12 cellular contexts compared by ENCODE assay signal in genomic region chr19:32350492-32350891, GRCh38. TPM values are rescaled to one million over a fixed set of nuclear protein-coding genes. Genes with fewer than 3 reads are reported as not detected.
A peak's percentile ranks its signal among the peaks of the same experiment; 100 is the strongest.
DNase-seq lines count a peak whose midpoint lies in the region; ATAC-seq, FAIRE-seq and TF ChIP-seq lines count a peak whose summit lies in the region.
"Had no signal": no experiment of that assay in that cellular context is flagged by ENCODE, and none has a peak within 500 bp of the region (broad histone marks: within the 10 kb centered on the region; RNA-seq: fewer than 3 reads in every experiment).

No MANE protein-coding gene starts in this region.

- peaks cover 22% of the 10 kb centered on the region for H3K4me1 Mint-ChIP-seq in astrocyte (ENCODE audit: low read depth, unreplicated experiment)

- TF ChIP-seq EP300 in A549 (IDR thresholded peaks at IDR 0.05) = no peak
- TF ChIP-seq EP300 in suprapubic skin (IDR thresholded peaks at IDR 0.05) = no peak

- no peaks in the 10 kb centered on the region for H3K9me3 Mint-ChIP-seq in astrocyte (ENCODE audit: unreplicated experiment)
- H3K9me3 Mint-ChIP-seq: activated naive CD4-positive, alpha-beta T cell treated with anti-CD3 and anti-CD28 coated beads, Interleukin-2, amount 10 ng/mL, durations not matched to agents 7 days and 5 days had no signal

- CTCF ChIA-PET in A549 (lab: Yijun Ruan, JAX) (interaction anchor here (0.6 to 9.0 kb wide), 9 partner anchors 8 to 220 kb away, joined by 3 to 70 read pairs (median 6); partner anchors contain the start of gene DPY19L3), HCT116 (lab: Charles Lee) (no interaction called here)

- H3K9me3 ChIP-seq in A549 (no peaks in the 10 kb centered on the region), HCT116 (ENCODE audit: control insufficient read depth in 1 of 2, insufficient read depth in 1 of 2, low read depth in 1 of 2, low read length in 2 of 2) (no peaks in the 10 kb centered on the region), astrocyte (ENCODE audit: insufficient read depth, low read depth, low read length) (no peaks in the 10 kb centered on the region), muscle layer of duodenum (ENCODE audit: control insufficient read depth in 1 of 2, low read length in 2 of 2) (no peaks in the 10 kb centered on the region), suprapubic skin (no peaks in the 10 kb centered on the region)

- H3K36me3 ChIP-seq in HCT116 (ENCODE audit: control insufficient read depth in 1 of 2, insufficient read depth in 2 of 2, low read length in 2 of 2) (peaks cover 44 to 47% of the 10 kb centered on the region in 2 experiments; a peak in 3 of 4 replicates), astrocyte (ENCODE audit: insufficient read depth, low read length) (peaks cover 24% of the 10 kb centered on the region), muscle layer of duodenum (ENCODE audit: control insufficient read depth in 1 of 2, insufficient read depth in 2 of 2, low read length in 2 of 2) (peaks cover 37 to 39% of the 10 kb centered on the region in 2 donors), suprapubic skin (peaks cover 38% of the 10 kb centered on the region)

- peak overlapping the region in 1 of 2 experiments; percentile 29; a peak in 2 of 6 replicates for H3K27ac ChIP-seq in A549
- H3K27ac ChIP-seq in HCT116 (ENCODE audit: low read depth, low read length) = no peak overlapping the region
- no peak overlapping the region for H3K27ac ChIP-seq in astrocyte (ENCODE audit: low read depth, low read length)
- peak overlapping the region; percentile 76 for H3K27ac ChIP-seq in muscle layer of duodenum (ENCODE audit: low read length)
- H3K27ac ChIP-seq in suprapubic skin = no peak overlapping the region

- no peak overlapping the region for H2AFZ ChIP-seq in HCT116 (ENCODE audit: low read depth, low read length, poor library complexity, severe bottlenecking)
- H2AFZ ChIP-seq in astrocyte (ENCODE audit: low read depth, low read length) = no peak overlapping the region

- H3K79me2 ChIP-seq in HCT116 (ENCODE audit: insufficient read depth, low read length) (peaks cover 93% of the 10 kb centered on the region), astrocyte (ENCODE audit: insufficient read depth, low read length) (peaks cover 76% of the 10 kb centered on the region)

- BruUV-seq in HCT116 (replicated peaks; lab: Mats Ljungman, UMichigan) = no TSS peak

- H3K9me2 ChIP-seq in HCT116 (ENCODE audit: insufficient read depth) = no peaks in the 10 kb centered on the region

- 48% methylated on average over 3 of the region's 3 CpGs for WGBS in A549 (ENCODE audit: missing lambda C conversion rate)
- WGBS in suprapubic skin = 74% methylated on average over 3 of the region's 3 CpGs

- ATAC-seq in A549 (no peak), HCT116 (no peak), HG03196 (IDR thresholded peaks at IDR 0.05; ENCODE audit: unreplicated experiment) (no peak)

- H3K27me3 ChIP-seq in HCT116 (ENCODE audit: insufficient read depth, low read length) = no peaks in the 10 kb centered on the region
- no peaks in the 10 kb centered on the region for H3K27me3 ChIP-seq in astrocyte (ENCODE audit: insufficient read depth, low read length)
- H3K27me3 ChIP-seq in muscle layer of duodenum (ENCODE audit: low read depth, low read length) = no peaks in the 10 kb centered on the region
- no peaks in the 10 kb centered on the region for H3K27me3 ChIP-seq in suprapubic skin

- TF ChIP-seq POLR2A in A549 (IDR thresholded peaks at IDR 0.05; ENCODE audit: low read length) (no peak), HCT116 (IDR thresholded peaks at IDR 0.05; ENCODE audit: borderline replicate concordance, extremely low read depth, insufficient read depth, insufficient read length) (no peak), suprapubic skin (IDR thresholded peaks at IDR 0.05) (no peak)

- RAD21 ChIA-PET in HCT116 (lab: Charles Lee; ENCODE audit: low non-redundant PET in 1 of 2, low total read pairs in 2 of 2, uncharacterized antibody in 2 of 2, unreplicated experiment in 2 of 2) = no interaction called here

- H3K4me2 ChIP-seq in A549 (peak overlapping the region; percentile 29), HCT116 (ENCODE audit: low read length) (peak overlapping the region; percentile 46; the same call in 1 of the 2 replicates), astrocyte (ENCODE audit: low read length) (peak overlapping the region; percentile 52)

- no peak for TF ChIP-seq CTCF in A549 (IDR thresholded peaks at IDR 0.05)
- no peak for TF ChIP-seq CTCF in HCT116 (IDR thresholded peaks at IDR 0.05 in 2 of 3, conservative IDR thresholded peaks at IDR 0.05 in 1 of 3; ENCODE audit: borderline replicate concordance in 1 of 3, insufficient read depth in 1 of 3, low read depth in 2 of 3, low read length in 2 of 3)
- TF ChIP-seq CTCF in astrocyte (IDR thresholded peaks at IDR 0.05; ENCODE audit: insufficient read depth, low read depth, low read length) = no peak
- no peak for TF ChIP-seq CTCF in suprapubic skin (IDR thresholded peaks at IDR 0.05)

- FAIRE-seq in A549 (lab: Jason Lieb, UNC) = peak; percentile 99
- no peak for FAIRE-seq in astrocyte (lab: Jason Lieb, UNC)
- FAIRE-seq: H54 had no signal

- peak in 1 of 2 experiments; percentile 38 for DNase-seq in A549 (ENCODE audit: low read depth in 1 of 2, low spot score in 1 of 2)
- no peak for DNase-seq in HCT116 (ENCODE audit: low read depth, low spot score)
- no peak for DNase-seq in astrocyte (ENCODE audit: low read depth)
- no peak for DNase-seq in cerebellar cortex (ENCODE audit: low spot score)
- no peak for DNase-seq in SW 1271 (lab: John Stamatoyannopoulos, UW)
- no peak for DNase-seq in suprapubic skin (ENCODE audit: low spot score in 2 of 2)
- DNase-seq: activated naive CD4-positive, alpha-beta T cell treated with anti-CD3 and anti-CD28 coated beads, Interleukin-2, amount 10 ng/mL, durations not matched to agents 7 days and 5 days; NCI-H2227 treated with DMSO at 0.1 percent for 48 hours; Right ventricle myocardium superior had no signal

- H3K27ac Mint-ChIP-seq in astrocyte (ENCODE audit: unreplicated experiment) = no peak overlapping the region
- H3K27ac Mint-ChIP-seq: activated naive CD4-positive, alpha-beta T cell treated with anti-CD3 and anti-CD28 coated beads, Interleukin-2, amount 10 ng/mL, durations not matched to agents 7 days and 5 days had no signal

- POLR2A ChIA-PET in A549 (lab: Yijun Ruan, JAX) = interaction anchor here (1.4 kb wide), 1 partner anchor 55 kb away, joined by 7 read pairs; the partner anchor contains the start of gene DPY19L3
- POLR2A ChIA-PET in HCT116 (lab: Charles Lee) = no interaction called here

- TF ChIP-seq RAD21 in A549 (conservative IDR thresholded peaks at IDR 0.05 in 1 of 2, IDR thresholded peaks at IDR 0.05 in 1 of 2) (no peak), HCT116 (IDR thresholded peaks at IDR 0.05; ENCODE audit: low read depth) (no peak)

- H3K9ac ChIP-seq in HCT116 (ENCODE audit: low read length) = no peak overlapping the region
- H3K9ac ChIP-seq in astrocyte (ENCODE audit: low read length) = no peak overlapping the region

- no peaks in the 10 kb centered on the region for H4K20me1 ChIP-seq in HCT116 (ENCODE audit: insufficient read depth)
- peaks cover 49% of the 10 kb centered on the region for H4K20me1 ChIP-seq in astrocyte (ENCODE audit: insufficient read depth, low read length)

- intact Hi-C loops in HCT116 (cut with micrococcal nuclease) = no loop called here

- H3K4me1 ChIP-seq in A549 (peaks cover 50% of the 10 kb centered on the region), HCT116 (ENCODE audit: control insufficient read depth in 1 of 2, insufficient read depth in 2 of 2, low read length in 2 of 2) (peaks cover 29 to 38% of the 10 kb centered on the region in 2 experiments), astrocyte (ENCODE audit: insufficient read depth, low read length) (peaks cover 28% of the 10 kb centered on the region), muscle layer of duodenum (ENCODE audit: control insufficient read depth in 1 of 2, insufficient read depth in 2 of 2, low read length in 2 of 2) (peaks cover 19 to 56% of the 10 kb centered on the region in 2 donors), suprapubic skin (peaks cover 29% of the 10 kb centered on the region)

- H3K4me3 Mint-ChIP-seq in astrocyte (ENCODE audit: unreplicated experiment) = no peak overlapping the region
- H3K4me3 Mint-ChIP-seq: activated naive CD4-positive, alpha-beta T cell treated with anti-CD3 and anti-CD28 coated beads, Interleukin-2, amount 10 ng/mL, durations not matched to agents 7 days and 5 days had no signal

- no peaks in the 10 kb centered on the region for H3K27me3 Mint-ChIP-seq in astrocyte (ENCODE audit: low read depth, unreplicated experiment)
- H3K27me3 Mint-ChIP-seq: activated naive CD4-positive, alpha-beta T cell treated with anti-CD3 and anti-CD28 coated beads, Interleukin-2, amount 10 ng/mL, durations not matched to agents 7 days and 5 days had no signal

- H3K4me3 ChIP-seq in A549 (no peak overlapping the region), HCT116 (replicated peaks in 1 of 2; ENCODE audit: low read depth in 1 of 2, low read length in 2 of 2) (no peak overlapping the region), astrocyte (ENCODE audit: insufficient read depth, low read depth, low read length) (no peak overlapping the region), muscle layer of duodenum (ENCODE audit: low read depth in 1 of 2, low read length in 2 of 2) (no peak overlapping the region), suprapubic skin (no peak overlapping the region)

- H3K36me3 Mint-ChIP-seq in astrocyte (ENCODE audit: low read depth, unreplicated experiment) = peaks cover 17% of the 10 kb centered on the region

TF ChIP-seq in A549, 52 proteins besides CTCF, POLR2A, EP300 and RAD21 (continues in another document):
- TF ChIP-seq MAZ (IDR thresholded peaks at IDR 0.05; ENCODE audit: borderline replicate concordance, low read depth, low read length) = no peak

TF ChIP-seq in HCT116, 20 proteins besides CTCF, POLR2A, EP300 and RAD21 (continues in another document):
- no peak for TF ChIP-seq POLR2AphosphoS5 (IDR thresholded peaks at IDR 0.05; ENCODE audit: low read depth, low read length)

RNA-seq across cellular contexts. Expression of gene ZNF507, which starts 5.1 kb away (rescaled TPM):
- 49.8 and 50.1 TPM in 2 replicates for polyA plus RNA-seq in A549 (2011; rRNA removed)
- 11.6 and 12.2 TPM in 2 replicates for polyA plus RNA-seq in A549 (2012; cell fraction: cytosol; rRNA removed)
- polyA plus RNA-seq in A549 (2012; cell fraction: nucleus; rRNA removed) = 8.4 and 11.3 TPM in 2 replicates
- 14.0 to 14.9 TPM (median 14.6 TPM) in 3 replicates for polyA plus RNA-seq in A549 (2017; fragmentation: RNase III; extraction: RNeasy Plus Mini Kit Qiagen cat#74134 plus additional on column Dnase treatment)
- 40.2 and 42.9 TPM in 2 replicates for polyA minus RNA-seq in A549 (2011; rRNA and poly(A)+ RNA removed)
- total RNA-seq in HCT116 (2021; ENCODE audit: unreplicated experiment) = 27.4 TPM
- 8.1 and 10.3 TPM in 2 replicates for polyA plus RNA-seq in HCT116 (2012)
- 12.4 and 14.7 TPM in 2 replicates for total RNA-seq in astrocyte
- total RNA-seq in suprapubic skin = 10 to 100 TPM; 11.2 to 34.0 (median 18.1) TPM

RNA-seq across cellular contexts. Expression of gene DPY19L3, which starts 55.1 kb away (rescaled TPM):
- polyA plus RNA-seq in A549 (2011; rRNA removed) (28.9 and 29.6 TPM in 2 replicates), A549 (2017; fragmentation: RNase III; extraction: RNeasy Plus Mini Kit Qiagen cat#74134 plus additional on column Dnase treatment) (14.9 to 16.6 TPM (median 15.7 TPM) in 3 replicates)
- 22.4 and 26.1 TPM in 2 replicates for polyA plus RNA-seq in A549 (2012; cell fraction: cytosol; rRNA removed)
- 63.6 and 79.2 TPM in 2 replicates for polyA plus RNA-seq in A549 (2012; cell fraction: nucleus; rRNA removed)
- polyA minus RNA-seq in A549 (2011; rRNA and poly(A)+ RNA removed) = 39.7 and 51.2 TPM in 2 replicates
- total RNA-seq in HCT116 (2021; ENCODE audit: unreplicated experiment) (14.5 TPM), astrocyte (48.5 and 50.9 TPM in 2 replicates), suprapubic skin (10 to 100 TPM; 10.1 to 32.0 (median 15.2) TPM)
- polyA plus RNA-seq in HCT116 (2012) = 3.7 and 5.0 TPM in 2 replicates
